ENCODE assay signal across 8 cellular contexts in the genomic region with DNA sequence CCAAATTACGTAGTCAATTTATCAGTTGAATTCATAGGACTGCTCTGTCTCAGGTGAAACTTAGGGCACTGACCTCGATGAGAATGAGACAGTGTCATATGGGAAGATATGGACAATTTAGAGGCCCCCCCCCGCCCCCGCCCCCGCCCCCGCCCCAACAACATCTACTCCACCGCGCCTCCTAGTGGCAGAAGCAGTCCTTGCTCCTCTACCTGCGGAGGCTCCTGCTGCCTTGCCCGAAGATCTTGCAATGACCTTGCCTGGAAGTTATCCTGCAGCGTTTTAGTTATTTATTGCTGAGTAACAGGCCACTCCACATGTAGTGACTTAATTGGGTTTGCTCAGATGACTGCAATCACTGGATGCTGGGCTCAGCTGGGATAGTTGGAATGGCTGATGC. TPM values are rescaled to one million over a fixed set of nuclear protein-coding genes. Genes with fewer than 3 reads are reported as not detected.
A peak's percentile ranks its signal among the peaks of the same experiment; 100 is the strongest.
DNase-seq lines count a peak whose midpoint lies in the region; TF ChIP-seq lines count a peak whose summit lies in the region.

No MANE protein-coding gene starts in this region.

- H3K9ac ChIP-seq in mesenchymal stem cell (ENCODE audit: low read length): peak overlapping the region; percentile 50

- TF ChIP-seq EP300 in transverse colon (IDR thresholded peaks at IDR 0.05; ENCODE audit: low read depth): no peak

- H3K9me3 ChIP-seq in mesenchymal stem cell (ENCODE audit: control insufficient read depth, low read length): no peaks in the 10 kb centered on the region
- no peaks in the 10 kb centered on the region for H3K9me3 ChIP-seq in transverse colon

- no peak overlapping the region for H3K18ac ChIP-seq in mesenchymal stem cell (ENCODE audit: low read depth in 1 of 2, low read length in 2 of 2)

- no peak for TF ChIP-seq POLR2A in transverse colon (IDR thresholded peaks at IDR 0.05)

- intact Hi-C loops in transverse colon (cut with DNase I; ENCODE audit: low total_unique reads): no loop called here

- no peak overlapping the region for H2BK5ac ChIP-seq in mesenchymal stem cell (ENCODE audit: low read depth, low read length, poor library complexity, severe bottlenecking)

- H2BK12ac ChIP-seq in mesenchymal stem cell (ENCODE audit: low read length in 2 of 2): no peak overlapping the region

- H3K79me1 ChIP-seq in mesenchymal stem cell (replicated peaks; ENCODE audit: low read length, poor library complexity, severe bottlenecking): peaks cover 4% of the 10 kb centered on the region

- no peak overlapping the region for H2AFZ ChIP-seq in mesenchymal stem cell (ENCODE audit: low read depth, low read length)

- no peak overlapping the region for H4K8ac ChIP-seq in mesenchymal stem cell (ENCODE audit: low read length)

- peaks cover 11% of the 10 kb centered on the region for H3K36me3 Mint-ChIP-seq in brain

- H3K4me3 Mint-ChIP-seq in brain: no peak overlapping the region

- no peak overlapping the region for H4K91ac ChIP-seq in mesenchymal stem cell (ENCODE audit: low read length)

- no peak overlapping the region for H2BK15ac ChIP-seq in mesenchymal stem cell (ENCODE audit: low read depth, poor library complexity, severe bottlenecking)

- H3K27ac ChIP-seq in mesenchymal stem cell (ENCODE audit: low read length, poor library complexity, severe bottlenecking): no peak overlapping the region
- H3K27ac ChIP-seq in transverse colon: peak overlapping the region in 2 of 4 donors; percentile 0 to 13

- peaks cover 23% of the 10 kb centered on the region for H3K4me1 Mint-ChIP-seq in brain

- no peaks in the 10 kb centered on the region for H3K27me3 ChIP-seq in mesenchymal stem cell (ENCODE audit: control insufficient read depth in 1 of 2, insufficient read depth in 1 of 2, low read length in 2 of 2)
- no peaks in the 10 kb centered on the region for H3K27me3 ChIP-seq in transverse colon

- H3K4me3 ChIP-seq in mesenchymal stem cell (ENCODE audit: insufficient read depth in 1 of 2, low read depth in 1 of 2, low read length in 2 of 2): no peak overlapping the region
- H3K4me3 ChIP-seq in transverse colon: no peak overlapping the region

- no peak overlapping the region for H2AK5ac ChIP-seq in mesenchymal stem cell (ENCODE audit: low read length, severe bottlenecking)

- H3K14ac ChIP-seq in mesenchymal stem cell (ENCODE audit: low read length in 2 of 2): no peak overlapping the region

- in situ Hi-C loops in transverse colon (cut with MboI; ENCODE audit: low pct_ligation_motif_present in 1 of 4, low pct_unique_long_range_greater_than_20kb in 1 of 4, low sequenced_read_pairs in 3 of 4): no loop called here

- peak; percentile 50 to 67 for TF ChIP-seq CTCF in brain (conservative IDR thresholded peaks at IDR 0.05)
- TF ChIP-seq CTCF in transverse colon (IDR thresholded peaks at IDR 0.05): peak in 4 of 5 experiments; percentile 20 to 69 (median 67)

- H3K9me3 Mint-ChIP-seq in brain: peaks cover 0 to 4% (median 0%) of the 10 kb centered on the region in 5 experiments

- H3K4me1 ChIP-seq in mesenchymal stem cell (ENCODE audit: control insufficient read depth, insufficient read depth, low read depth, low read length) (peaks cover 7% of the 10 kb centered on the region), transverse colon (peaks cover 0 to 12% (median 8%) of the 10 kb centered on the region in 4 donors)

- DNase-seq in NCI-H2196 (lab: John Stamatoyannopoulos, UW; ENCODE audit: unreplicated experiment) (peak; percentile 11), NCI-H2196 treated with DMSO at 0.1 percent for 48 hours (lab: John Stamatoyannopoulos, UW; ENCODE audit: unreplicated experiment) (no peak), T-helper 1 cell (peak; percentile 21 to 59 (median 42)), mesenchymal stem cell (peak; percentile 40), transverse colon (peak; percentile 64), globus pallidus (ENCODE audit: low spot score) (no peak), SW480 (ENCODE audit: low spot score) (no peak)

- H3K36me3 ChIP-seq in mesenchymal stem cell (ENCODE audit: control insufficient read depth in 1 of 2, insufficient read depth in 2 of 2, low read depth in 1 of 2, low read length in 2 of 2) (peaks cover 23 to 33% of the 10 kb centered on the region in 2 experiments), transverse colon (peaks cover 0 to 3% (median 0%) of the 10 kb centered on the region in 4 donors)

- H3K27me3 Mint-ChIP-seq in brain: peaks cover 3% of the 10 kb centered on the region

- H3K4ac ChIP-seq in mesenchymal stem cell (ENCODE audit: low read depth in 1 of 2, low read length in 2 of 2): no peak overlapping the region

- H3K23ac ChIP-seq in mesenchymal stem cell (ENCODE audit: low read length in 2 of 2): no peak overlapping the region

- WGBS in mesenchymal stem cell: 62% methylated on average over 4 of the region's 11 CpGs
- 35% methylated on average over 6 of the region's 11 CpGs; no CpG with 5 or more reads in 1 of the 2 donors for WGBS in transverse colon (ENCODE audit: low coverage in 1 of 2), 2 donors

- H3K4me2 ChIP-seq in mesenchymal stem cell (ENCODE audit: low read length, poor library complexity, severe bottlenecking): no peak overlapping the region

- no peak overlapping the region for H2BK120ac ChIP-seq in mesenchymal stem cell (ENCODE audit: low read depth, low read length)

- peak overlapping the region in 3 of 5 experiments; percentile 45 to 75 (median 52) for H3K27ac Mint-ChIP-seq in brain

RNA-seq across cellular contexts. Expression of a gene that starts 15.1 kb away (rescaled TPM):
- polyA plus RNA-seq in brain (ENCODE audit: insufficient read depth, low read depth, low replicate concordance): 53.2 TPM
- polyA plus RNA-seq in mesenchymal stem cell (2013, experiment 1 of 2): 896 TPM
- polyA plus RNA-seq in mesenchymal stem cell (2013, experiment 2 of 2): 870 TPM
- 100 to 1,000 TPM in 1 of 4 donors, 10 to 100 TPM in 3; 34.8 to 169 (median 76.0) TPM for total RNA-seq in transverse colon

RNA-seq across cellular contexts. Expression of a gene that starts 51.5 kb away (rescaled TPM):
- polyA plus RNA-seq in brain (ENCODE audit: insufficient read depth, low read depth, low replicate concordance): 18.9 TPM
- polyA plus RNA-seq in mesenchymal stem cell (2013, experiment 1 of 2): 1.8 TPM
- 1.4 TPM for polyA plus RNA-seq in mesenchymal stem cell (2013, experiment 2 of 2)
- total RNA-seq in transverse colon: 10 to 100 TPM in 1 of 4 donors, 1 to 10 TPM in 2, not detected in 1; 3.7 to 10.1 (median 7.1) TPM

Comparison
In these comparisons a context has a peak if more than half of its experiments do, and no peak if none do; other contexts are left out.
1. DNase-seq: peak in NCI-H2196 (single experiment), T-helper 1 cell (5 of 5), mesenchymal stem cell (single experiment) and transverse colon (single experiment); none in NCI-H2196 treated with DMSO at 0.1 percent for 48 hours (single experiment), globus pallidus (single experiment) and SW480 (single experiment).